Comparison of ENCODE assay signal across 1 cellular context in the genomic region with DNA sequence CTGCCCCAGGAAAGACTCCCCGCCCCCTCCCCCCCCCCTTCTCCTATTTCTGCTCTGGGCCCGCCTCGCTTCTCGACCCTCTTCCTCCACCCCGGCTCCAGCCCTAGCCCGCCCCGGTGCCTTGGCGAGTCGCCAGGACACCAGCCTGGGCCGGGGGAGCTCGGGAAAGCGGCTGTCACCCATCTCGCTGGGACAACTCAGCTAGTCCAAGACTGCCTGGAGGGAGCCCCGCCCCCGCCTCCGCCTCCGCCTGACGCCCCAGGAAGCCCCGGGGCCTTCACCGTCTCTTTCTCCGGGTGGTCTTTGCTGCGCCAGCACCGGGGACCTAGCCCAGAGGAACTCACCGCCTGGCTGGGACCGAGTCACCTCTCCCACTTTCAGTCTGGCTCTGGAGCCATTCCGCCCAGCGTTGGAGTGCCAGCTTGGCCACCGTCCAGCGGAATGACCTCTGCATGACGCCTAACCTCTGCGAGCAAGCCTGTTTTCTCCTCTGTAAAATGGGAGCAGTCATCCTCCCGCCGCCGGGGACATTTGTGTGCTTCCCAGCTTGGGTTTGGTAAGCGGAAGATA.
TF ChIP-seq lines count a peak whose summit lies in the region.

No MANE protein-coding gene starts in this region.

TF ChIP-seq in HEK293T, 16 proteins besides CTCF, POLR2A, EP300 and RAD21 (continued from another document):
- no peak for TF ChIP-seq PKNOX1 (IDR thresholded peaks at IDR 0.05)
- TF ChIP-seq ZNF384 (IDR thresholded peaks at IDR 0.05), result no peak
- no peak for TF ChIP-seq SP1 (IDR thresholded peaks at IDR 0.05)
- no peak for TF ChIP-seq LEF1 (IDR thresholded peaks at IDR 0.05; ENCODE audit: borderline replicate concordance)
- no peak for TF ChIP-seq L3MBTL2 (conservative IDR thresholded peaks at IDR 0.05)
- TF ChIP-seq NFRKB (IDR thresholded peaks at IDR 0.05), result no peak
- TF ChIP-seq HDGF (IDR thresholded peaks at IDR 0.05; ENCODE audit: borderline replicate concordance), result no peak
- no peak for TF ChIP-seq FOXA1 (IDR thresholded peaks at IDR 0.05)
